ENCODE assay signal across 1 cellular context in genomic region chr6:118186676-118187567, GRCh38.
TF ChIP-seq lines count a peak whose summit lies in the region.

No MANE protein-coding gene starts in this region.

TF ChIP-seq in GM12878, 131 proteins besides CTCF, POLR2A, EP300 and RAD21 (continued from another document):
- TF ChIP-seq ZBTB40 (IDR thresholded peaks at IDR 0.05; ENCODE audit: borderline replicate concordance) = no peak
- TF ChIP-seq MEF2B (IDR thresholded peaks at IDR 0.05; ENCODE audit: partially characterized antibody, poor library complexity, severe bottlenecking) = no peak
- TF ChIP-seq CEBPB (IDR thresholded peaks at IDR 0.05; ENCODE audit: borderline replicate concordance in 1 of 2, low read depth in 2 of 2, low read length in 2 of 2) = 0 out of 4 replicates have a peak, but pooled peaks of 1 of the 2 experiments have one; percentile 21
- no peak for TF ChIP-seq MLLT1 (IDR thresholded peaks at IDR 0.05)
- no peak for TF ChIP-seq FOS (IDR thresholded peaks at IDR 0.05; ENCODE audit: borderline replicate concordance, extremely low read depth, insufficient read length)
- no peak for TF ChIP-seq CUX1 (IDR thresholded peaks at IDR 0.05; ENCODE audit: insufficient replicate concordance, low read depth, low read length)
- TF ChIP-seq BCLAF1 (IDR thresholded peaks at IDR 0.05) = no peak
- TF ChIP-seq USF2 (IDR thresholded peaks at IDR 0.05; ENCODE audit: borderline replicate concordance, low read depth, low read length) = no peak
